ENCODE assay signal across 15 cellular contexts in genomic region chr13:20129076-20129475, GRCh38. TPM values are rescaled to one million over a fixed set of nuclear protein-coding genes. Genes with fewer than 3 reads are reported as not detected.
DNase-seq lines count a peak whose midpoint lies in the region; ATAC-seq, FAIRE-seq and TF ChIP-seq lines count a peak whose summit lies in the region.
"Had no signal": no experiment of that assay in that cellular context is flagged by ENCODE, and none has a peak within 500 bp of the region (broad histone marks: within the 10 kb centered on the region; RNA-seq: fewer than 3 reads in every experiment).

No MANE protein-coding gene starts in this region.

- in situ Hi-C loops in HepG2 (cut with HindIII; ENCODE audit: extremely low pct_ligation_motif_present, low pct_unique_long_range_greater_than_20kb): no loop called here

- H3K9ac ChIP-seq in OCI-LY3 (ENCODE audit: low read length): no peak overlapping the region
- no peak overlapping the region for H3K9ac ChIP-seq in HepG2 (ENCODE audit: insufficient read depth, low read depth, low read length)

- H2AFZ ChIP-seq in OCI-LY3 (ENCODE audit: low read depth, low read length): no peak overlapping the region
- no peak overlapping the region for H2AFZ ChIP-seq in HepG2 (ENCODE audit: low read length)

- H3K4me1 ChIP-seq in OCI-LY3 (ENCODE audit: low read length) (peaks cover 9% of the 10 kb centered on the region), HepG2 (ENCODE audit: insufficient read depth, low read length) (peaks cover 33% of the 10 kb centered on the region), psoas muscle (peaks cover 17% of the 10 kb centered on the region)

- H3K79me2 ChIP-seq in OCI-LY3 (ENCODE audit: low read length) (no peaks in the 10 kb centered on the region), HepG2 (ENCODE audit: insufficient read depth, low read length) (no peaks in the 10 kb centered on the region)

- no peak for FAIRE-seq in HepG2 (lab: Jason Lieb, UNC)

- CTCF ChIA-PET in Calu3 (lab: Charles Lee): interaction anchor here (2.4 kb wide), 1 partner anchor 11 kb away, joined by 11 read pairs; no protein-coding TSS in a partner anchor
- CTCF ChIA-PET in HepG2 (lab: Yijun Ruan, JAX; ENCODE audit: low intra/inter-chr PET ratio, low total read pairs): interaction anchor here (1.4 kb wide), 1 partner anchor 34 kb away, joined by 8 read pairs; no protein-coding TSS in a partner anchor

- peaks cover 15% of the 10 kb centered on the region for H3K4me1 Mint-ChIP-seq in Calu3 (ENCODE audit: low read depth, unreplicated experiment)
- H3K4me1 Mint-ChIP-seq: activated naive CD4-positive, alpha-beta T cell treated with anti-CD3 and anti-CD28 coated beads, Interleukin-2, amount 50 U/mL, for 24 hours; stimulated activated naive CD8-positive, alpha-beta T cell treated with anti-CD3 and anti-CD28 coated beads, Interleukin-15, amount 100 ng/mL, for 72 hours had no signal

- TF ChIP-seq EP300 in HepG2 (IDR thresholded peaks at IDR 0.05; ENCODE audit: low read depth in 2 of 2, low read length in 2 of 2) (no peak), HepG2 (CRISPR knock-in tag; IDR thresholded peaks at IDR 0.05; ENCODE audit: borderline replicate concordance) (no peak)

- H3K9me3 ChIP-seq in OCI-LY3 (ENCODE audit: insufficient read depth, low read length) (no peaks in the 10 kb centered on the region), HepG2 (ENCODE audit: low read length) (no peaks in the 10 kb centered on the region), psoas muscle (no peaks in the 10 kb centered on the region)

- ATAC-seq in HepG2 (no peak), psoas muscle (no peak), HG02840 (IDR thresholded peaks at IDR 0.05; ENCODE audit: low FRiP score, unreplicated experiment) (no peak)

- peak overlapping the region; percentile 67 for H3K4me3 Mint-ChIP-seq in Calu3 (ENCODE audit: low read depth, unreplicated experiment)

- peaks cover 13% of the 10 kb centered on the region for H3K36me3 Mint-ChIP-seq in Calu3 (ENCODE audit: insufficient read depth, unreplicated experiment)
- H3K36me3 Mint-ChIP-seq: activated naive CD4-positive, alpha-beta T cell treated with anti-CD3 and anti-CD28 coated beads, Interleukin-2, amount 50 U/mL, for 24 hours had no signal

- TF ChIP-seq RAD21 in HepG2 (CRISPR knock-in tag; IDR thresholded peaks at IDR 0.05): no peak

- no peaks in the 10 kb centered on the region for H3K9me3 Mint-ChIP-seq in Calu3 (ENCODE audit: low read depth, unreplicated experiment)
- H3K9me3 Mint-ChIP-seq: activated naive CD4-positive, alpha-beta T cell treated with anti-CD3 and anti-CD28 coated beads, Interleukin-2, amount 50 U/mL, for 24 hours; stimulated activated naive CD8-positive, alpha-beta T cell treated with anti-CD3 and anti-CD28 coated beads, Interleukin-15, amount 100 ng/mL, for 72 hours had no signal

- no peak for TF ChIP-seq CTCF in Calu3 (IDR thresholded peaks at IDR 0.05; ENCODE audit: unreplicated experiment)
- TF ChIP-seq CTCF in OCI-LY3 (IDR thresholded peaks at IDR 0.05; ENCODE audit: low read depth, low read length): no peak
- TF ChIP-seq CTCF in HepG2 (CRISPR knock-in tag; IDR thresholded peaks at IDR 0.05): no peak
- no peak for TF ChIP-seq CTCF in psoas muscle (IDR thresholded peaks at IDR 0.05)

- 70% methylated on average over 18 of the region's 18 CpGs for WGBS in HepG2 (ENCODE audit: low lambda C conversion rate)
- WGBS in psoas muscle, 3 donors: 82 to 88% (median 83%) methylated on average over 18 of the region's 18 CpGs

- H3K27me3 ChIP-seq in OCI-LY3 (ENCODE audit: low read depth, low read length) (peaks cover 30% of the 10 kb centered on the region), HepG2 (ENCODE audit: control insufficient read depth in 1 of 2, insufficient read depth in 2 of 2, low read length in 2 of 2) (no peaks in the 10 kb centered on the region; a peak in 1 of 5 replicates), psoas muscle (ENCODE audit: insufficient read depth in 3 of 3, low read length in 2 of 3) (peaks cover 0 to 38% (median 0%) of the 10 kb centered on the region in 3 donors)

- H3K27me3 Mint-ChIP-seq in Calu3 (ENCODE audit: unreplicated experiment): no peaks in the 10 kb centered on the region

- intact Hi-C loops in Calu3 (cut with micrococcal nuclease; ENCODE audit: unreplicated experiment) (loop anchor here (5.0 kb wide), 1 partner anchor 33 kb away; the partner anchor contains the start of gene GJA3), HepG2 (cut with micrococcal nuclease; ENCODE audit: unreplicated experiment) (no loop called here), psoas muscle (cut with DNase I) (no loop called here)

- no peak overlapping the region for H3K27ac Mint-ChIP-seq in Calu3 (ENCODE audit: unreplicated experiment)
- H3K27ac Mint-ChIP-seq: activated CD8-positive, alpha-beta T cell treated with anti-CD3 and anti-CD28 coated beads, Interleukin-2, amount 10 ng/mL, durations not matched to agents 7 days and 5 days; activated naive CD4-positive, alpha-beta T cell treated with anti-CD3 and anti-CD28 coated beads, Interleukin-2, amount 50 U/mL, for 24 hours; stimulated activated naive CD8-positive, alpha-beta T cell treated with anti-CD3 and anti-CD28 coated beads, Interleukin-15, amount 100 ng/mL, for 72 hours had no signal

- TF ChIP-seq POLR2A in HepG2 (IDR thresholded peaks at IDR 0.05; ENCODE audit: insufficient read depth in 1 of 2, low read depth in 2 of 2, low read length in 2 of 2): no peak

- H3K4me3 ChIP-seq in OCI-LY3 (ENCODE audit: low read length) (peak overlapping the region; percentile 87), HepG2 (replicated peaks in 1 of 3; ENCODE audit: insufficient read depth in 1 of 3, low read depth in 2 of 3, low read length in 3 of 3) (peak overlapping the region in 2 of 3 experiments; percentile 74 to 79; a peak in 4 of 6 replicates), psoas muscle (peak overlapping the region; percentile 73)

- H4K20me1 ChIP-seq in OCI-LY3 (ENCODE audit: insufficient read depth, low read length) (no peaks in the 10 kb centered on the region), HepG2 (ENCODE audit: insufficient read depth, low read length) (no peaks in the 10 kb centered on the region)

- no peak overlapping the region for H3K27ac ChIP-seq in OCI-LY3 (ENCODE audit: low read length)
- no peak overlapping the region for H3K27ac ChIP-seq in HepG2 (ENCODE audit: extremely low read length, insufficient read depth, low read length)
- H3K27ac ChIP-seq in psoas muscle: no peak overlapping the region

- H3K4me2 ChIP-seq in OCI-LY3 (ENCODE audit: low read length) (peak overlapping the region; percentile 88), HepG2 (ENCODE audit: low read depth, low read length) (peak overlapping the region; percentile 88)

- DNase-seq in Calu3 (no peak), HepG2 (ENCODE audit: low spot score) (no peak), psoas muscle (no peak), HuH-7 (ENCODE audit: low spot score) (no peak), NCI-H510A treated with DMSO at 0.1 percent for 48 hours (lab: John Stamatoyannopoulos, UW) (no peak)
- DNase-seq: activated CD8-positive, alpha-beta T cell treated with anti-CD3 and anti-CD28 coated beads, Interleukin-2, amount 10 ng/mL, durations not matched to agents 7 days and 5 days; cerebellar nuclear complex; KBM-7; mesendoderm; NCI-H1694 treated with DMSO at 0.1 percent for 48 hours; T-helper 9 cell had no signal

- BruUV-seq in Calu3 (replicated peaks; lab: Mats Ljungman, UMichigan) (no TSS peak), HepG2 (replicated peaks; lab: Mats Ljungman, UMichigan) (no TSS peak)

- no peaks in the 10 kb centered on the region for H3K36me3 ChIP-seq in OCI-LY3 (replicated peaks; ENCODE audit: low read depth, low read length)
- H3K36me3 ChIP-seq in HepG2 (replicated peaks in 1 of 2; ENCODE audit: control insufficient read depth in 1 of 2, insufficient read depth in 2 of 2, low read length in 2 of 2): no peaks in the 10 kb centered on the region
- H3K36me3 ChIP-seq in psoas muscle (ENCODE audit: insufficient read depth in 1 of 2, low read depth in 1 of 2): no peaks in the 10 kb centered on the region

- POLR2A ChIA-PET in HepG2 (lab: Yijun Ruan, JAX): interaction anchor here (1.5 kb wide), 1 partner anchor 31 kb away, joined by 3 read pairs; no protein-coding TSS in a partner anchor

TF ChIP-seq in HepG2, 621 proteins besides CTCF, POLR2A, EP300 and RAD21:
- no peak for TF ChIP-seq RXRA (CRISPR knock-in tag; IDR thresholded peaks at IDR 0.05)

RNA-seq across cellular contexts. Expression of gene GJA3, which starts 31.8 kb away (rescaled TPM):
- 3.9 and 4.3 TPM in 2 replicates for total RNA-seq in Calu3 (2022)
- 0.03 and 0.04 TPM in 2 replicates for total RNA-seq in HepG2 (2016; rRNA removed; fragmentation: Illumina TruSeq; extraction: Trizol)
- under 0.01 TPM in 1 of 2 replicates, not detected in the other for total RNA-seq in HepG2 (2016; cell fraction: cytosol; rRNA removed; fragmentation: Illumina TruSeq; extraction: Trizol; ENCODE audit: low read depth)
- not detected in 2 replicates for total RNA-seq in HepG2 (2016; cell fraction: insoluble cytoplasmic fraction; rRNA removed; fragmentation: Illumina TruSeq; extraction: Trizol)
- not detected in 2 replicates for total RNA-seq in HepG2 (2016; cell fraction: membrane; rRNA removed; fragmentation: Illumina TruSeq; extraction: Trizol)
- not detected in 2 replicates for total RNA-seq in HepG2 (2016; cell fraction: nucleus; rRNA removed; fragmentation: Illumina TruSeq; extraction: Trizol)
- 0.01 and 0.04 TPM in 2 replicates for polyA plus RNA-seq in HepG2 (2011; rRNA removed)
- 0.01 TPM in 1 of 2 replicates, not detected in the other for polyA plus RNA-seq in HepG2 (2011; cell fraction: cytosol; rRNA removed)
- not detected in 2 replicates for polyA plus RNA-seq in HepG2 (2011; cell fraction: nucleus; rRNA removed)
- 0.04 TPM in 1 of 2 replicates, not detected in the other for polyA plus RNA-seq in HepG2 (2012)
- not detected in 2 replicates for polyA plus RNA-seq in HepG2 (2016; cell fraction: cytosol; fragmentation: Illumina TruSeq; extraction: Trizol; ENCODE audit: low read depth)
- not detected in 2 replicates for polyA plus RNA-seq in HepG2 (2016; cell fraction: insoluble cytoplasmic fraction; fragmentation: Illumina TruSeq; extraction: Trizol; ENCODE audit: low read depth)
- not detected in 2 replicates for polyA plus RNA-seq in HepG2 (2016; cell fraction: membrane; fragmentation: Illumina TruSeq; extraction: Trizol; ENCODE audit: low read depth)
- not detected in 2 replicates for polyA plus RNA-seq in HepG2 (2016; cell fraction: nucleus; fragmentation: Illumina TruSeq; extraction: Trizol; ENCODE audit: insufficient read depth, low read depth)
- polyA minus RNA-seq in HepG2 (2011; rRNA and poly(A)+ RNA removed; ENCODE audit: low replicate concordance): 0.02 TPM in 1 of 2 replicates, not detected in the other
- polyA minus RNA-seq in HepG2 (2011; cell fraction: cytosol; rRNA and poly(A)+ RNA removed): 0.10 TPM in 1 of 2 replicates, not detected in the other
- polyA minus RNA-seq in HepG2 (2011; cell fraction: nucleus; rRNA and poly(A)+ RNA removed): not detected in 2 replicates
- total RNA-seq in psoas muscle: under 1 TPM in 1 of 4 donors, not detected in 3; 0.06 TPM
- polyA plus RNA-seq in psoas muscle: under 1 TPM in 1 of 3 donors, not detected in 2; 0.01 TPM
